ENCODE assay signal across 10 cellular contexts in the genomic region with DNA sequence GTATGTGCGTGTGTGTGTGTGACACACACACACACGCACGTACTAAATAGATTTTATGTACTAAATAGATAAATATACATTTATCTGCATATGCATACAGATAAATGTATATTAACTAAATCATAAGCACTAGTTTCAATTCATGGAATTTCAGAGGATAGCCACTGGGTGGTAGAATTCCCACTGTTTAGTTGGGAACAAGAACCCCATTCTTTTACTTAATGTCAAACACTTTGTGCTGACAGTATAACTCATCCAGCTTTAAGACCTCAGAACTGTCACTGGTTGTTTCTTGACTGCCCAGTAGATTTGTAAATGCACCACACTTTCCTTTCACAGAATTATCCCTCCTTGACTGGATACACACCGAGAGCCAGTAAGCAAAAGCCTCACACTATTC. TPM values are rescaled to one million over a fixed set of nuclear protein-coding genes. Genes with fewer than 3 reads are reported as not detected.
A peak's percentile ranks its signal among the peaks of the same experiment; 100 is the strongest.
DNase-seq lines count a peak whose midpoint lies in the region; ATAC-seq and TF ChIP-seq lines count a peak whose summit lies in the region.
"Had no signal": no experiment of that assay in that cellular context is flagged by ENCODE, and none has a peak within 500 bp of the region (broad histone marks: within the 10 kb centered on the region; RNA-seq: fewer than 3 reads in every experiment).

No MANE protein-coding gene starts in this region.

- H3K79me2 ChIP-seq in GM23338 (replicated peaks; ENCODE audit: insufficient read depth) = no peaks in the 10 kb centered on the region

- H3K36me3 ChIP-seq in GM23338 (ENCODE audit: insufficient read depth) (no peaks in the 10 kb centered on the region), gastrocnemius medialis (no peaks in the 10 kb centered on the region)

- H3K27ac ChIP-seq in GM23338 (ENCODE audit: low read depth) = no peak overlapping the region
- peak overlapping the region; percentile 19 to 62 (median 52) for H3K27ac ChIP-seq in gastrocnemius medialis

- no peak overlapping the region for H3K4me3 ChIP-seq in GM23338
- H3K4me3 ChIP-seq in astrocyte of the cerebellum (ENCODE audit: low read depth, low read length) = no peak overlapping the region
- H3K4me3 ChIP-seq in gastrocnemius medialis = no peak overlapping the region

- no peak for ATAC-seq in GM23338
- no peak for ATAC-seq in gastrocnemius medialis

- no peaks in the 10 kb centered on the region; the same call in 2 of the 3 replicates for H3K36me3 Mint-ChIP-seq in GM23338 (ENCODE audit: low read depth)

- H3K27ac Mint-ChIP-seq in GM23338 = no peak overlapping the region

- no peak for TF ChIP-seq POLR2A in gastrocnemius medialis (IDR thresholded peaks at IDR 0.05)

- no peaks in the 10 kb centered on the region for H3K27me3 Mint-ChIP-seq in GM23338 (ENCODE audit: insufficient read depth, low read depth, poor library complexity)

- H3K27me3 ChIP-seq in GM23338 (ENCODE audit: insufficient read depth) = no peaks in the 10 kb centered on the region
- H3K27me3 ChIP-seq in gastrocnemius medialis = no peaks in the 10 kb centered on the region

- H4K20me1 ChIP-seq in GM23338 (replicated peaks; ENCODE audit: insufficient read depth) = no peaks in the 10 kb centered on the region

- intact Hi-C loops in gastrocnemius medialis (cut with DNase I; ENCODE audit: low total_unique reads) = no loop called here

- H3K4me3 Mint-ChIP-seq in GM23338 = no peak overlapping the region

- TF ChIP-seq CTCF in GM23338 (conservative IDR thresholded peaks at IDR 0.05; ENCODE audit: low read depth in 2 of 2) = peak; percentile 31 to 40; a peak in 3 of 4 replicates
- peak; percentile 37 for TF ChIP-seq CTCF in astrocyte of the cerebellum (IDR thresholded peaks at IDR 0.05; ENCODE audit: low read depth, low read length, missing control alignments)
- TF ChIP-seq CTCF in gastrocnemius medialis (IDR thresholded peaks at IDR 0.05 in 4 of 5, conservative IDR thresholded peaks at IDR 0.05 in 1 of 5) = peak in 2 of 5 experiments; percentile 16

- no peak overlapping the region for H2AFZ ChIP-seq in GM23338

- no peaks in the 10 kb centered on the region for H3K9me3 ChIP-seq in gastrocnemius medialis

- H3F3A ChIP-seq in GM23338 (replicated peaks; ENCODE audit: low read depth) = no peaks in the 10 kb centered on the region

- no peak overlapping the region for H3K4me2 ChIP-seq in GM23338

- in situ Hi-C loops in astrocyte of the cerebellum (cut with HindIII; ENCODE audit: low sequenced_read_pairs) = no loop called here
- in situ Hi-C loops in gastrocnemius medialis (cut with MboI; ENCODE audit: low sequenced_read_pairs in 4 of 4) = no loop called here

- H3K4me1 ChIP-seq in GM23338 (ENCODE audit: insufficient read depth) = 0 out of 2 replicates have a peak, but pooled peaks cover 2% of the 10 kb centered on the region
- H3K4me1 ChIP-seq in gastrocnemius medialis = peaks cover 73 to 80% of the 10 kb centered on the region in 2 donors

- no peaks in the 10 kb centered on the region; the same call in 1 of the 3 replicates for H3K9me3 Mint-ChIP-seq in GM23338

- no peak for DNase-seq in GM23338 (ENCODE audit: low spot score)
- DNase-seq in astrocyte of the cerebellum (ENCODE audit: low read depth) = no peak
- DNase-seq in globus pallidus (ENCODE audit: low spot score) = peak; percentile 74
- DNase-seq in gastrocnemius medialis = no peak
- no peak for DNase-seq in stimulated activated CD4-positive, alpha-beta T cell treated with anti-CD3 and anti-CD28 coated beads, Interleukin-4, amount 100 ng/mL, for 24 hours
- no peak for DNase-seq in activated CD8-positive, alpha-beta memory T cell treated with anti-CD3 and anti-CD28 coated beads for 24 hours
- DNase-seq in OCI-M2 (lab: John Stamatoyannopoulos, UW; ENCODE audit: unreplicated experiment) = no peak
- DNase-seq: activated CD4-positive, CD25-positive, alpha-beta regulatory T cell; DMS79; SHP77 had no signal

- H3K4me1 Mint-ChIP-seq in GM23338 = peaks cover 3% of the 10 kb centered on the region

- peaks cover 3% of the 10 kb centered on the region; the same call in 1 of the 2 replicates for H3K9me2 ChIP-seq in GM23338 (ENCODE audit: insufficient read depth)

TF ChIP-seq in GM23338, 12 proteins besides CTCF, POLR2A, EP300 and RAD21 (continues in another document):
- no peak for TF ChIP-seq ZNF331 (CRISPR knock-in tag; IDR thresholded peaks at IDR 0.05; ENCODE audit: low read depth)
- TF ChIP-seq STAT1 (IDR thresholded peaks at IDR 0.05; ENCODE audit: unreplicated experiment) = no peak
- TF ChIP-seq, protein P1, sequence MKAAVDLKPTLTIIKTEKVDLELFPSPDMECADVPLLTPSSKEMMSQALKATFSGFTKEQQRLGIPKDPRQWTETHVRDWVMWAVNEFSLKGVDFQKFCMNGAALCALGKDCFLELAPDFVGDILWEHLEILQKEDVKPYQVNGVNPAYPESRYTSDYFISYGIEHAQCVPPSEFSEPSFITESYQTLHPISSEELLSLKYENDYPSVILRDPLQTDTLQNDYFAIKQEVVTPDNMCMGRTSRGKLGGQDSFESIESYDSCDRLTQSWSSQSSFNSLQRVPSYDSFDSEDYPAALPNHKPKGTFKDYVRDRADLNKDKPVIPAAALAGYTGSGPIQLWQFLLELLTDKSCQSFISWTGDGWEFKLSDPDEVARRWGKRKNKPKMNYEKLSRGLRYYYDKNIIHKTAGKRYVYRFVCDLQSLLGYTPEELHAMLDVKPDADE (IDR thresholded peaks at IDR 0.05) = no peak
- no peak for TF ChIP-seq POLR2AphosphoS5 (IDR thresholded peaks at IDR 0.05; ENCODE audit: low read depth)
- TF ChIP-seq EZH2 (IDR thresholded peaks at IDR 0.05; ENCODE audit: low read depth, unreplicated experiment) = no peak
- TF ChIP-seq ZNF462 (CRISPR knock-in tag; IDR thresholded peaks at IDR 0.05) = no peak
- TF ChIP-seq ZNF114 (CRISPR knock-in tag; IDR thresholded peaks at IDR 0.05) = no peak
- TF ChIP-seq JUNB (IDR thresholded peaks at IDR 0.05; ENCODE audit: unreplicated experiment) = no peak

RNA-seq across cellular contexts. Expression of gene PPARGC1A, which starts 32.5 kb away (rescaled TPM):
- 0.54 and 3.3 TPM in 2 replicates for total RNA-seq in GM23338 (2014; rRNA removed; shearing (Covaris generic))
- polyA plus RNA-seq in GM23338 (2016; fragmentation: Nextera tagmentation; extraction: Ambion mirVana) = 0.12 and 0.76 TPM in 2 replicates
- 10 to 100 TPM; 30.6 to 68.9 (median 52.3) TPM for total RNA-seq in gastrocnemius medialis
